8 cellular contexts compared by ENCODE assay signal in the genomic region with DNA sequence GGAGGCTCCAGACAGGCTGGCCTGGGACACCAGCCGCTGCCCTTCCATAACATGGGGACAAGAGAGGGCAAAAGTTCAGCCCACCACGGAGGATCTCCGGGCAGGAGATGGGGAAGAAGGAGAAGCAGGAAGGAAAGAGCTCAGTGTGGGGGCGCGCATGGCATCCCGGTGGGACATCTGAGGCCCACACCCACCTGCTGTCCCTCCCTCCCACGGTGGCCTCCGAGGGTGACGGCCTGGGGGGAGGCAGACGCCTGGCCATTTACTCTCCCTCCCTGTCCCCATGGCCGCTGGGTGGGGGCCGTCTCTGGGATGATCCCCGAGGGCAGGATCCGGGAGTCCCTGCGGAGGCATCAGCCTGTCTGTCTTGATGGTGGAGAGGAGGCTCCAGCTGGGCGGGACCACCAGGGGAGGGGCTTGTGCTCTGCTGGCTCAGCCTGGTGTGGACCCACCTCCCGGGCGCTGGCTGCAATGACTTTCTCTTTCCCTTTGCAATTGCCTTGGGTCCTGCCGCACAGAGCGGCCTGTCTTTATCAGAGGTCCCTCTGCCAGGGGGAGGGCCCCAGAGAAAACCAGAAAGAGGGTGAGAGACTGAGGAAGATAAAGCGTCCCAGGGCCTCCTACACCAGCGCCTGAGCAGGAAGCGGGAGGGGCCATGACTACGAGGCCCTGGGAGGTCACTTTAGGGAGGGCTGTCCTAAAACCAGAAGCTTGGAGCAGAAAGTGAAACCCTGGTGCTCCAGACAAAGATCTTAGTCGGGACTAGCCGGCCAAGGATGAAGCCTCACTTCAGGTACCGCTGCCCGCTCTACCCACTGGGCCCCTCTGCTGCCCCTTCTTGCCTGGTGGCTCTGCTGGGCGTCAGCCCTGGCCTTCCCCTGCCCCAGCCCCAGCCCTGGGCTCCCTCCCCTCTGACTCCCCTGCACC. TPM values are rescaled to one million over a fixed set of nuclear protein-coding genes. Genes with fewer than 3 reads are reported as not detected.
DNase-seq lines count a peak whose midpoint lies in the region; ATAC-seq, FAIRE-seq and TF ChIP-seq lines count a peak whose summit lies in the region.
"Not testable (repeated sequence)": the region's sequence is repeated elsewhere in the genome, so short reads cannot be mapped to it uniquely, and the experiment has no call there.

A gene (plus strand): TSS at position 690 of the 927 bp plus-strand sequence. CDS start 87 bp downstream, at position 777.

- H3K9me3 ChIP-seq in A549, sigmoid colon: not testable (repeated sequence)

- not testable (repeated sequence) for H3K27ac ChIP-seq in A549
- H3K27ac ChIP-seq in coronary artery (peak within 1 kb of the TSS; percentile 74 to 87), sigmoid colon (peak within 1 kb of the TSS; percentile 73 to 76 (median 73))

- ATAC-seq in A549 = peak; percentile 96 to 98
- ATAC-seq in GM18868 (IDR thresholded peaks at IDR 0.05; ENCODE audit: unreplicated experiment) = peak; percentile 63
- ATAC-seq in HG02840 (IDR thresholded peaks at IDR 0.05; ENCODE audit: low FRiP score, unreplicated experiment) = peak; percentile 85

- not testable (repeated sequence) for H3K27me3 ChIP-seq in kidney epithelial cell (ENCODE audit: control insufficient read depth, insufficient read depth, low read length); sigmoid colon

- TF ChIP-seq EP300 in A549 (IDR thresholded peaks at IDR 0.05); sigmoid colon (IDR thresholded peaks at IDR 0.05): not testable (repeated sequence)

- not testable (repeated sequence) for TF ChIP-seq RAD21 in A549 (conservative IDR thresholded peaks at IDR 0.05 in 1 of 2, IDR thresholded peaks at IDR 0.05 in 1 of 2)

- H3K36me3 ChIP-seq in kidney epithelial cell (ENCODE audit: control insufficient read depth, insufficient read depth, low read length); sigmoid colon: not testable (repeated sequence)

- TF ChIP-seq POLR2A in A549 (IDR thresholded peaks at IDR 0.05; ENCODE audit: low read length); sigmoid colon (IDR thresholded peaks at IDR 0.05): not testable (repeated sequence)

- H3K4me3 ChIP-seq in A549 = not testable (repeated sequence)
- H3K4me3 ChIP-seq in coronary artery = peak within 1 kb of the TSS; percentile 79
- peak within 1 kb of the TSS; percentile 22 for H3K4me3 ChIP-seq in kidney epithelial cell (ENCODE audit: low read depth, low read length)
- peak within 1 kb of the TSS; percentile 30 to 57 (median 46) for H3K4me3 ChIP-seq in sigmoid colon

- 78% methylated on average over 12 of the region's 29 CpGs for WGBS in A549 (ENCODE audit: missing lambda C conversion rate)
- 8 to 9% methylated on average over 26 to 27 of the region's 29 CpGs for WGBS in sigmoid colon, 2 donors

- not testable (repeated sequence) for H3K4me2 ChIP-seq in A549

- DNase-seq in A549 (ENCODE audit: low read depth in 1 of 2, low spot score in 1 of 2); coronary artery (ENCODE audit: low spot score); kidney epithelial cell (ENCODE audit: low read depth): not testable (repeated sequence)
- peak; percentile 60 for DNase-seq in NAMALWA (ENCODE audit: low spot score)
- peak; percentile 34 to 41 for DNase-seq in activated CD4-positive, alpha-beta T cell treated with anti-CD3 and anti-CD28 coated beads, Interleukin-2, amount 50 U/mL, for 4 hours
- DNase-seq in sigmoid colon = peak; percentile 74

- CTCF ChIA-PET in A549 (lab: Yijun Ruan, JAX) = not testable (repeated sequence)

- intact Hi-C loops in sigmoid colon (cut with DNase I) = not testable (repeated sequence)

- FAIRE-seq in A549 (lab: Jason Lieb, UNC) = not testable (repeated sequence)

- H3K4me1 ChIP-seq in A549 = not testable (repeated sequence)
- H3K4me1 ChIP-seq in sigmoid colon = peaks cover 0 to 14% (median 7%) of the 10 kb centered on the region in 4 donors

- POLR2A ChIA-PET in A549 (lab: Yijun Ruan, JAX) = not testable (repeated sequence)

- TF ChIP-seq CTCF in A549 (IDR thresholded peaks at IDR 0.05); coronary artery (IDR thresholded peaks at IDR 0.05); kidney epithelial cell (IDR thresholded peaks at IDR 0.05; ENCODE audit: insufficient read depth, low read length, poor library complexity, severe bottlenecking); sigmoid colon (IDR thresholded peaks at IDR 0.05): not testable (repeated sequence)

RNA-seq across cellular contexts. Expression of the gene that starts here (rescaled TPM):
- polyA plus RNA-seq in A549 (2011; rRNA removed) = not detected in 2 replicates
- 0.04 TPM in 1 of 2 replicates, not detected in the other for polyA plus RNA-seq in A549 (2012; cell fraction: cytosol; rRNA removed)
- not detected in 2 replicates for polyA plus RNA-seq in A549 (2012; cell fraction: nucleus; rRNA removed)
- 0.16 TPM in 1 of 3 replicates, not detected in the others for polyA plus RNA-seq in A549 (2017; fragmentation: RNase III; extraction: RNeasy Plus Mini Kit Qiagen cat#74134 plus additional on column Dnase treatment)
- polyA minus RNA-seq in A549 (2011; rRNA and poly(A)+ RNA removed) = not detected in 2 replicates
- total RNA-seq in kidney epithelial cell = 8.1 and 9.7 TPM in 2 replicates
- total RNA-seq in sigmoid colon = 10 to 100 TPM; 11.0 to 17.9 (median 11.8) TPM
- polyA plus RNA-seq in sigmoid colon = 10 to 100 TPM in 1 of 3 donors, 1 to 10 TPM in 2; 3.0 to 21.4 (median 4.6) TPM

Comparison
In these comparisons a context has a peak if more than half of its experiments do, and no peak if none do; other contexts are left out.
1. Peak in ATAC-seq in A549; RNA of the gene not detected or under 1 TPM.